8 cellular contexts compared by ENCODE assay signal in genomic region chr19:45646345-45646698, GRCh38. TPM values are rescaled to one million over a fixed set of nuclear protein-coding genes. Genes with fewer than 3 reads are reported as not detected.
DNase-seq lines count a peak whose midpoint lies in the region; ATAC-seq, FAIRE-seq and TF ChIP-seq lines count a peak whose summit lies in the region.

No MANE protein-coding gene starts in this region.

- ATAC-seq in activated CD4-positive, CD25-positive, alpha-beta regulatory T cell treated with anti-CD3 and anti-CD28 coated beads, Interleukin-2, amount 50 U/mL, for 24 hours, result no peak
- ATAC-seq in HG03139 (IDR thresholded peaks at IDR 0.05; ENCODE audit: unreplicated experiment), result no peak

- POLR2A ChIA-PET in PC-9 (lab: Charles Lee; ENCODE audit: unreplicated experiment), result interaction anchor here (0.7 kb wide), 1 partner anchor 32 kb away, joined by 8 read pairs; no protein-coding TSS in a partner anchor

- H3K4me3 ChIP-seq in PC-9, result peak overlapping the region; percentile 40; the same call in 1 of the 2 replicates
- peak overlapping the region; percentile 61 for H3K4me3 ChIP-seq in choroid plexus epithelial cell (ENCODE audit: low read depth, low read length)
- peak overlapping the region; percentile 43 for H3K4me3 ChIP-seq in parathyroid adenoma (ENCODE audit: low read depth, low read length)

- H4K20me1 ChIP-seq in PC-9 (ENCODE audit: insufficient read depth), result no peaks in the 10 kb centered on the region

- no peak for TF ChIP-seq POLR2A in GM12891 (IDR thresholded peaks at IDR 0.05; ENCODE audit: low read depth, low read length)

- TF ChIP-seq CTCF in PC-9 (conservative IDR thresholded peaks at IDR 0.05) (no peak), choroid plexus epithelial cell (conservative IDR thresholded peaks at IDR 0.05; ENCODE audit: low read depth, low read length) (no peak), parathyroid adenoma (IDR thresholded peaks at IDR 0.05) (no peak)

- intact Hi-C loops in PC-9 (cut with micrococcal nuclease; ENCODE audit: unreplicated experiment), result no loop called here

- H3K36me3 ChIP-seq in PC-9 (ENCODE audit: low read depth), result no peaks in the 10 kb centered on the region
- no peaks in the 10 kb centered on the region for H3K36me3 ChIP-seq in parathyroid adenoma (ENCODE audit: control insufficient read depth, insufficient read depth, low read length)

- H3K27ac ChIP-seq in PC-9 (no peak overlapping the region), parathyroid adenoma (no peak overlapping the region)

- H3K79me2 ChIP-seq in PC-9 (ENCODE audit: low read depth), result no peaks in the 10 kb centered on the region
- no peaks in the 10 kb centered on the region for H3K79me2 ChIP-seq in parathyroid adenoma

- H3K9me2 ChIP-seq in PC-9 (ENCODE audit: insufficient read depth), result no peaks in the 10 kb centered on the region

- peaks cover 12% of the 10 kb centered on the region for H3K4me1 ChIP-seq in PC-9 (replicated peaks; ENCODE audit: insufficient read depth)
- H3K4me1 ChIP-seq in parathyroid adenoma, result peaks cover 6% of the 10 kb centered on the region

- peaks cover 33% of the 10 kb centered on the region for H3F3A ChIP-seq in PC-9 (ENCODE audit: insufficient read depth, low read depth)

- CTCF ChIA-PET in PC-9 (lab: Charles Lee), result interaction anchor here (0.6 to 1.2 kb wide), 2 partner anchors 19 to 31 kb away, joined by 5 to 6 read pairs; no protein-coding TSS in a partner anchor

- H2AFZ ChIP-seq in PC-9 (peak overlapping the region; percentile 29; the same call in 1 of the 2 replicates), parathyroid adenoma (no peak overlapping the region)

- no peak for DNase-seq in GM12891 (ENCODE audit: insufficient read length, low spot score)
- DNase-seq in PC-9, result no peak
- DNase-seq in choroid plexus epithelial cell (ENCODE audit: low read depth), result peak; percentile 40
- DNase-seq in NCI-H2029 treated with DMSO at 0.1 percent for 48 hours (lab: John Stamatoyannopoulos, UW), result no peak
- no peak for DNase-seq in NCI-H2171 (lab: John Stamatoyannopoulos, UW)

- BruUV-seq in PC-9 (replicated peaks; lab: Mats Ljungman, UMichigan), result no TSS peak

- H3K9me3 ChIP-seq in PC-9 (ENCODE audit: insufficient read depth, low read depth) (no peaks in the 10 kb centered on the region), parathyroid adenoma (ENCODE audit: control insufficient read depth, low read length) (no peaks in the 10 kb centered on the region)

- FAIRE-seq in GM12891 (lab: Jason Lieb, UNC), result no peak

- H3K27me3 ChIP-seq in PC-9 (ENCODE audit: insufficient read depth, low read depth) (no peaks in the 10 kb centered on the region), parathyroid adenoma (ENCODE audit: control insufficient read depth, insufficient read depth, low read length) (no peaks in the 10 kb centered on the region)

- H3K9ac ChIP-seq in parathyroid adenoma, result no peak overlapping the region

- H3K4me2 ChIP-seq in PC-9 (peak overlapping the region; percentile 66), parathyroid adenoma (ENCODE audit: low read length) (peak overlapping the region; percentile 63)

TF ChIP-seq in GM12891, 5 proteins besides CTCF, POLR2A, EP300 and RAD21:
- TF ChIP-seq SPI1 (IDR thresholded peaks at IDR 0.05; ENCODE audit: low read depth, low read length) (peak; percentile 87), POU2F2 (IDR thresholded peaks at IDR 0.05; ENCODE audit: low read depth, low read length) (no peak)

RNA-seq across cellular contexts. Expression of gene EML2, which starts 7.1 kb away (rescaled TPM):
- polyA plus RNA-seq in GM12891 (2012; ENCODE audit: low read depth, missing spikeins), result 49.5 TPM
- total RNA-seq in PC-9 (2021), result 61.7 and 68.9 TPM in 2 replicates

RNA-seq across cellular contexts. Expression of gene GIPR, which starts 21.7 kb away (rescaled TPM):
- 17.4 TPM for polyA plus RNA-seq in GM12891 (2012; ENCODE audit: low read depth, missing spikeins)
- 5.8 and 6.7 TPM in 2 replicates for total RNA-seq in PC-9 (2021)

RNA-seq across cellular contexts. Expression of gene GPR4, which starts 44.3 kb away (rescaled TPM):
- polyA plus RNA-seq in GM12891 (2012; ENCODE audit: low read depth, missing spikeins), result not detected
- total RNA-seq in PC-9 (2021), result not detected in 2 replicates

RNA-seq across cellular contexts. Expression of gene SNRPD2, which starts 45.4 kb away (rescaled TPM):
- polyA plus RNA-seq in GM12891 (2012; ENCODE audit: low read depth, missing spikeins), result 683 TPM
- 718 and 740 TPM in 2 replicates for total RNA-seq in PC-9 (2021)

RNA-seq across cellular contexts. Expression of gene QPCTL, which starts 46.1 kb away (rescaled TPM):
- polyA plus RNA-seq in GM12891 (2012; ENCODE audit: low read depth, missing spikeins), result 10.8 TPM
- 27.6 and 42.8 TPM in 2 replicates for total RNA-seq in PC-9 (2021)
